8 cellular contexts compared by ENCODE assay signal in the genomic region with DNA sequence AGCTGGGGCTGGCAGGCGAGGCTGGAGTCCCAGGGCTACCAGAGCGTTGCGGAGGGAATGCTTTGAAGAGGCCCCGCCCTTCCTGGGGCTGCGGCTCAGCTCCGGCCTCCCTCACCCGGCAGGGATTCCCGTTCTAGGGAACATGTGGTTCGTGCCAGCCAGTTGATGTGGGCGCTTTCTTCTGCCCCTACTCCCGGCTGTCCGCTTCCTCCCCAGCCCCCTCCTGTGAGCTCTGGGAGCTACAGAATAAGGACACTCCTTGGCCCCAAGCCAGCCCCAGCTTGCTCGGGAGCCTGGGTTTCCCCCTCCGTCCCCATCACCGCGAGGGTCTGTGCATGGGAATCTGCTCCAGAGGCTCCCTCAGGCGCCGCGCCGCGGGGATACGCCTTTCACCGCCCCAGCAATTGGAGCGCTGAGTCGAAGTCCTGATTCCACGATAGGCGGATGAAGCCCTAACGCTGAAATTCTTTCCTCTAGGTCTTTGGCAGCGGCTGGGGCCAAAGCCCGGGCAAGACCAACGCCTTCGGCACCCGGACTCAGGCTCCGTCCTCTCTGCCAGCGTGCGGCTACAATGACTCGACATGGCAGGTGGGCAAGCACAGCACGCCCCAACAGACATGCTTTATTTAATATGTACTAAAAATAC.
DNase-seq lines count a peak whose midpoint lies in the region; ATAC-seq and TF ChIP-seq lines count a peak whose summit lies in the region.

No MANE protein-coding gene starts in this region.

- TF ChIP-seq CTCF in Panc1 (IDR thresholded peaks at IDR 0.05) (no peak), fibroblast of mammary gland (conservative IDR thresholded peaks at IDR 0.05; ENCODE audit: control insufficient read depth, insufficient read depth, low read depth, low read length) (no peak)

- H3K4me1 ChIP-seq in Panc1 (ENCODE audit: control insufficient read depth, insufficient read depth, low read length) = peaks cover 12% of the 10 kb centered on the region; the same call in 1 of the 2 replicates

- H3K27ac ChIP-seq in Panc1 (ENCODE audit: low read length) = no peak overlapping the region

- intact Hi-C loops in Panc1 (cut with micrococcal nuclease; ENCODE audit: unreplicated experiment) = no loop called here

- CTCF ChIA-PET in Panc1 (lab: Charles Lee) = no interaction called here

- peak overlapping the region; percentile 21 to 32 for H3K4me3 ChIP-seq in Panc1 (ENCODE audit: low read depth in 2 of 2, low read length in 2 of 2)
- H3K4me3 ChIP-seq in fibroblast of mammary gland (ENCODE audit: control insufficient read depth, low read depth, low read length) = peak overlapping the region; percentile 45

- peaks cover 11% of the 10 kb centered on the region for H3K27me3 ChIP-seq in Panc1 (ENCODE audit: control insufficient read depth, insufficient read depth, low read length)

- BruUV-seq in Panc1 (replicated peaks; lab: Mats Ljungman, UMichigan) = no TSS peak

- H3K9me3 ChIP-seq in Panc1 (ENCODE audit: control insufficient read depth, insufficient read depth, low read depth, low read length) = no peaks in the 10 kb centered on the region

- ATAC-seq in Panc1 = peak; percentile 82
- no peak for ATAC-seq in HG02610 (IDR thresholded peaks at IDR 0.05; ENCODE audit: unreplicated experiment)
- no peak for ATAC-seq in GM21447 (IDR thresholded peaks at IDR 0.05; ENCODE audit: unreplicated experiment)
- no peak for ATAC-seq in HG02642 (IDR thresholded peaks at IDR 0.05; ENCODE audit: poor library complexity, unreplicated experiment)

- no peaks in the 10 kb centered on the region for H3K36me3 ChIP-seq in Panc1 (ENCODE audit: control insufficient read depth, insufficient read depth, low read length)

- POLR2A ChIA-PET in Panc1 (lab: Charles Lee) = interaction anchor here (0.6 kb wide), 2 partner anchors 40 to 308 kb away, joined by 7 to 9 read pairs; no protein-coding TSS in a partner anchor

- in situ Hi-C loops in Panc1 (cut with HindIII; ENCODE audit: low pct_unique_long_range_greater_than_20kb, low sequenced_read_pairs) = no loop called here

- peak; percentile 48 for DNase-seq in DMS79 (lab: John Stamatoyannopoulos, UW)
- no peak for DNase-seq in Panc1 (ENCODE audit: low read depth, low spot score)
- peak; percentile 49 for DNase-seq in fibroblast of mammary gland (ENCODE audit: low read depth)
- DNase-seq in mucosa of gallbladder (ENCODE audit: low spot score) = peak; percentile 49
- no peak for DNase-seq in NK-92 treated with Interleukin-12 subunit alpha and Interleukin-12 subunit beta, amount 100 ng/mL, for 24 hours (lab: John Stamatoyannopoulos, UW)

Comparison
In these comparisons a context has a peak if more than half of its experiments do, and no peak if none do; other contexts are left out.
1. DNase-seq: peak in DMS79 (single experiment), fibroblast of mammary gland (single experiment) and mucosa of gallbladder (single experiment); none in Panc1 (single experiment) and NK-92 treated with Interleukin-12 subunit alpha and Interleukin-12 subunit beta, amount 100 ng/mL, for 24 hours (single experiment).